Comparison of ENCODE assay signal across 8 cellular contexts in the genomic region with DNA sequence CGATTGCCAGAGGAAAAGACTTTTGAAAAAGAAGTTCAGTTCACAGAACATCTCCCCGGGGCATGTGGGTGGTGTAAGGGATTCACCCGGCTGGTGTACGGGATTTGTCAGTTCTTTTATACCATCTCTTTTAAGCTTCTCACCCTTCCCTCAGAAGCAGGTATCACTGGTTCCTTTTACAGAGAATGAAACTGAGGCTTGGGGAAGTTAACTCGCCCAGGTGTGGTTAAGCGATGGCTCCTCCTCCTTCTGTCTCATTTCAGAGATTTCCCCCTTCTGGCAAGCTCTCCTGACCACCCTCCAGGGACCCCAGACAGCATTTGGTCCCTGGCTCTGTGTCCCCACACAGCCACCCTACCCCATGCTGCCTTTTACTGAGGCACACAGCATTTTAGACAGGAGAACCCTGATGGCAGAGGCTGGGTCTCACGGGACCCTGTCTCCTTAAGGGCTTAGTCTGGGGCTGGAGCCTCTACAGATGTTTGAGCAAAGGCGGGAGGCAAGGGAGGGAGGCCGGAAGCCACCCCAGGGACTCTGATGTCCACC. TPM values are rescaled to one million over a fixed set of nuclear protein-coding genes. Genes with fewer than 3 reads are reported as not detected.
DNase-seq lines count a peak whose midpoint lies in the region; ATAC-seq lines count a peak whose summit lies in the region.

No MANE protein-coding gene starts in this region.

- H3K4me1 Mint-ChIP-seq in T-cell: peaks cover 76 to 89% (median 84%) of the 10 kb centered on the region in 3 donors
- H3K4me1 Mint-ChIP-seq in effector memory CD8-positive, alpha-beta T cell (ENCODE audit: low read depth in 2 of 2): peaks cover 57 to 67% of the 10 kb centered on the region in 2 donors

- POLR2A ChIA-PET in T-cell (lab: Charles Lee): interaction anchor here (0.5 to 2.3 kb wide), 5 partner anchors 33 to 762 kb away, joined by 3 to 7 read pairs (median 6); no protein-coding TSS in a partner anchor

- peaks cover 3% of the 10 kb centered on the region for H3K36me3 Mint-ChIP-seq in T-cell
- H3K36me3 Mint-ChIP-seq in effector memory CD8-positive, alpha-beta T cell (ENCODE audit: insufficient read depth): peaks cover 53% of the 10 kb centered on the region

- no peaks in the 10 kb centered on the region for H3K9me3 Mint-ChIP-seq in T-cell
- H3K9me3 Mint-ChIP-seq in effector memory CD8-positive, alpha-beta T cell: no peaks in the 10 kb centered on the region

- CTCF ChIA-PET in T-cell (lab: Charles Lee): interaction anchor here (0.7 to 3.7 kb wide), 4 partner anchors 21 to 41 kb away, joined by 3 to 37 read pairs (median 4); no protein-coding TSS in a partner anchor

- peak overlapping the region; percentile 98 to 99 for H3K27ac Mint-ChIP-seq in T-cell
- H3K27ac Mint-ChIP-seq in effector memory CD8-positive, alpha-beta T cell: peak overlapping the region; percentile 96 to 99

- H3K4me3 ChIP-seq in GM08714 (ENCODE audit: low read length): peak overlapping the region; percentile 24; the same call in 1 of the 2 replicates

- DNase-seq in T-cell (peak in 24 of 34 experiments; percentile 14 to 60 (median 30)), GM03348 (ENCODE audit: low spot score) (no peak), NCI-H187 treated with DMSO at 0.1 percent for 48 hours (lab: John Stamatoyannopoulos, UW) (no peak)
- peak; percentile 18 to 40 (median 28) for DNase-seq in effector memory CD8-positive, alpha-beta T cell
- DNase-seq in stimulated activated CD4-positive, alpha-beta T cell treated with anti-CD3 and anti-CD28 coated beads, Interleukin-4, amount 100 ng/mL, for 24 hours: peak; percentile 68
- DNase-seq in effector CD8-positive, alpha-beta T cell (lab: John Stamatoyannopoulos, UW): no peak

- no peaks in the 10 kb centered on the region for H3K27me3 Mint-ChIP-seq in T-cell
- no peaks in the 10 kb centered on the region for H3K27me3 Mint-ChIP-seq in effector memory CD8-positive, alpha-beta T cell

- ATAC-seq in GM21737 (IDR thresholded peaks at IDR 0.05; ENCODE audit: unreplicated experiment) (peak; percentile 27), T-cell (replicated peaks in 1 of 4) (peak; percentile 11 to 24 (median 16))
- ATAC-seq in effector memory CD8-positive, alpha-beta T cell (replicated peaks): peak; percentile 6

- peak overlapping the region; percentile 80 to 90 (median 88) for H3K4me3 Mint-ChIP-seq in T-cell
- peak overlapping the region; percentile 83 to 94 for H3K4me3 Mint-ChIP-seq in effector memory CD8-positive, alpha-beta T cell

RNA-seq across cellular contexts. Expression of a gene that starts 2.8 kb away (rescaled TPM):
- 10 to 100 TPM; 81.0 to 94.5 (median 87.1) TPM for total RNA-seq in T-cell

Comparison
In these comparisons a context has a peak if more than half of its experiments do, and no peak if none do; other contexts are left out.
1. DNase-seq: peak in T-cell (24 of 34), effector memory CD8-positive, alpha-beta T cell (3 of 3) and stimulated activated CD4-positive, alpha-beta T cell treated with anti-CD3 and anti-CD28 coated beads, Interleukin-4, amount 100 ng/mL, for 24 hours (single experiment); none in GM03348 (single experiment), NCI-H187 treated with DMSO at 0.1 percent for 48 hours (single experiment) and effector CD8-positive, alpha-beta T cell (single experiment).
2. Peak in every context shown above with its lines, with median percentiles within 50 percentile points of each other: ATAC-seq.